Comparison of ENCODE assay signal across 13 cellular contexts in the genomic region with DNA sequence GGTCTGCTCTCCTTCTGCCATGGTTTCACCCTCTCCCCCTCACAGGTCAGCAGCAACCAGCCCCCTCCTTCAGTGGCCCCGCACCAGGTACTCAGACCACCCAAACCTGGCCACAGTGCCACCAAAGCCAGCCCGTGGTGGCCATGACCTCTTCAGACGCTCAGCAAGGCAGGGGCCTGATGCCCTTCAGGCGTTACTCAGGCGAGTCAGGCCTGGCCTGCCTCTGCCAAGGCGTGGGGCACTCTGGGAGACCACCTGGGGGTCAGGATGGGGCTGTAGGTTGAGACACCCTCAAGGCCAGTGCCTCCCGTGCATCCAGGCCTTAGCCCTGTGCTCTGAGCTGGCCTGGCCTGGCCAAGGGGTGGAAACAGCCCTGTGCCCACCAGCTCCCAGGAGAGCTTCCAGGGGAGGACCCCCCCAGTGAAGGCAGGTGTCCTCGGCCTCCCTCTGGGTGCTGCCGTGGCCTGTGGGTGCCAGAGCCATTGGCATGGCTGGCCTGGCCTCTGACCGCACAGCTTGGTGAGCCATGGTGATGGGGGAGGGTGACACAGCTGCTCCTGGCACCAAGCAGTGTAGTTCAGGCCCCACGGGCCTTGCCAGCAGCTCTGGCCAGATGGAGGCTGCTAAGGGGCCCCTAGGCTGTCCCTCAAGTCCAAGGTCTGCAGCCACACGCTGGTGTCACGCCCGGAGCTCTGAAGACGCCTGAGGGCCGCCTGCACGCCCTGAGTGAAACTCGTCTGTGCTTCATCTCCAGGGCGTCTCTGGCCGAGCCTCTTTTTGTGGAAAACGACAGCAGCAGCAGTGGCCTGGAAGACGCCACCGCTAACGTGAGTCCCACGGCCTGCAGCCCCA. TPM values are rescaled to one million over a fixed set of nuclear protein-coding genes. Genes with fewer than 3 reads are reported as not detected.
DNase-seq lines count a peak whose midpoint lies in the region; TF ChIP-seq lines count a peak whose summit lies in the region.
"Had no signal": no experiment of that assay in that cellular context is flagged by ENCODE, and none has a peak within 500 bp of the region (broad histone marks: within the 10 kb centered on the region; RNA-seq: fewer than 3 reads in every experiment).

No MANE protein-coding gene starts in this region.

- no peak overlapping the region for H3K4me3 ChIP-seq in ascending aorta
- peak overlapping the region in 1 of 3 donors; percentile 41 for H3K4me3 ChIP-seq in skeletal muscle tissue (ENCODE audit: low read length in 3 of 3)

- H3K27me3 Mint-ChIP-seq in HFFc6 (ENCODE audit: insufficient read depth) (peaks cover 28% of the 10 kb centered on the region), CD14-positive monocyte (ENCODE audit: low read depth in 3 of 3) (peaks cover 0 to 4% (median 1%) of the 10 kb centered on the region in 3 donors)

- no peaks in the 10 kb centered on the region for H3K9me3 ChIP-seq in ascending aorta
- no peaks in the 10 kb centered on the region for H3K9me3 ChIP-seq in skeletal muscle tissue (ENCODE audit: control insufficient read depth in 3 of 3, low read length in 3 of 3)

- H3K36me3 Mint-ChIP-seq in HFFc6 (ENCODE audit: low read depth) (peaks cover 24% of the 10 kb centered on the region), CD14-positive monocyte (peaks cover 32 to 84% of the 10 kb centered on the region in 2 donors)

- H3K9me3 Mint-ChIP-seq in HFFc6 (peaks cover 12% of the 10 kb centered on the region; the same call in 1 of the 2 replicates), CD14-positive monocyte (no peaks in the 10 kb centered on the region)
- H3K9me3 Mint-ChIP-seq: immature natural killer cell had no signal

- H3K4me1 ChIP-seq in ascending aorta (peaks cover 13 to 35% of the 10 kb centered on the region in 2 donors), skeletal muscle tissue (ENCODE audit: control insufficient read depth in 3 of 3, insufficient read depth in 3 of 3, low read length in 3 of 3) (peaks cover 59 to 76% (median 75%) of the 10 kb centered on the region in 3 donors)

- H3K4me1 Mint-ChIP-seq in HFFc6 (ENCODE audit: low read depth) (peaks cover 9% of the 10 kb centered on the region), CD14-positive monocyte (peaks cover 41% of the 10 kb centered on the region)

- TF ChIP-seq CTCF in HFFc6 (IDR thresholded peaks at IDR 0.05): no peak
- no peak for TF ChIP-seq CTCF in ascending aorta (IDR thresholded peaks at IDR 0.05)
- TF ChIP-seq CTCF in CD14-positive monocyte (IDR thresholded peaks at IDR 0.05): no peak

- peak overlapping the region; percentile 58 to 62 for H3K27ac ChIP-seq in ascending aorta
- H3K27ac ChIP-seq in skeletal muscle tissue (ENCODE audit: low read depth, low read length): peak overlapping the region; percentile 67

- H3K4me3 Mint-ChIP-seq in HFFc6 (no peak overlapping the region; the same call in 1 of the 2 replicates), CD14-positive monocyte (no peak overlapping the region)
- H3K4me3 Mint-ChIP-seq: immature natural killer cell had no signal

- H3K36me3 ChIP-seq in ascending aorta (peaks cover 47 to 75% of the 10 kb centered on the region in 2 donors), skeletal muscle tissue (ENCODE audit: control insufficient read depth in 3 of 3, insufficient read depth in 3 of 3, low read length in 3 of 3) (peaks cover 17 to 31% (median 23%) of the 10 kb centered on the region in 3 donors)

- DNase-seq in HFFc6 (no peak), ascending aorta (ENCODE audit: low spot score in 2 of 2) (no peak), islet precursor cell (peak; percentile 47), NCI-H187 treated with DMSO at 0.1 percent for 48 hours (lab: John Stamatoyannopoulos, UW) (no peak), iPS-NIHi11 (ENCODE audit: low spot score) (no peak), OCI-M1 (lab: John Stamatoyannopoulos, UW) (no peak), CD14-positive monocyte (ENCODE audit: low spot score) (no peak)
- DNase-seq: DMS153; immature natural killer cell; PC-3; stimulated activated CD4-positive, alpha-beta T cell treated with anti-CD3 and anti-CD28 coated beads, Interleukin-2, amount 100 ng/mL, for 24 hours; T-helper 9 cell had no signal

- H3K27ac Mint-ChIP-seq in HFFc6 (0 out of 2 replicates have a peak overlapping the region, but pooled peaks have one; percentile 13), CD14-positive monocyte (peak overlapping the region in 2 of 7 donors; percentile 6 to 42)
- H3K27ac Mint-ChIP-seq: immature natural killer cell had no signal

- peak overlapping the region; percentile 16 to 74 (median 61) for H3K9ac ChIP-seq in skeletal muscle tissue (ENCODE audit: low read depth in 1 of 3, low read length in 3 of 3)

- H3K27me3 ChIP-seq in ascending aorta (no peaks in the 10 kb centered on the region), skeletal muscle tissue (ENCODE audit: control insufficient read depth in 3 of 3, insufficient read depth in 3 of 3, low read length in 3 of 3) (no peaks in the 10 kb centered on the region)

- intact Hi-C loops in ascending aorta (cut with DNase I): no loop called here
- intact Hi-C loops in CD14-positive monocyte (cut with micrococcal nuclease): no loop called here

RNA-seq across cellular contexts. Expression of a gene that starts 15.1 kb away (rescaled TPM):
- total RNA-seq in HFFc6 (2021; fragmentation: NEBNext Ultra II Directional; extraction: Animal tissue kit (Norgen Biotek cat#: 25700)): 10 to 100 TPM in 5 of 6 experiments, 1 to 10 TPM in 1; 7.3 to 15.7 (median 13.4) TPM
- 9.0 TPM for total RNA-seq in ascending aorta
- 2.1 TPM for total RNA-seq in skeletal muscle tissue
- 1 to 10 TPM in 1 of 2 donors, under 1 TPM in 1; 0.66 to 2.0 TPM for polyA plus RNA-seq in CD14-positive monocyte

RNA-seq across cellular contexts. Expression of a gene that starts 15.5 kb away (rescaled TPM):
- total RNA-seq in HFFc6 (2021; fragmentation: NEBNext Ultra II Directional; extraction: Animal tissue kit (Norgen Biotek cat#: 25700)): 10 to 100 TPM; 40.9 to 47.7 (median 42.1) TPM
- total RNA-seq in ascending aorta: 219 TPM
- total RNA-seq in skeletal muscle tissue: 31.3 TPM
- polyA plus RNA-seq in CD14-positive monocyte: 10 to 100 TPM; 33.1 to 36.5 TPM
